21 cellular contexts compared by ENCODE assay signal in the genomic region with DNA sequence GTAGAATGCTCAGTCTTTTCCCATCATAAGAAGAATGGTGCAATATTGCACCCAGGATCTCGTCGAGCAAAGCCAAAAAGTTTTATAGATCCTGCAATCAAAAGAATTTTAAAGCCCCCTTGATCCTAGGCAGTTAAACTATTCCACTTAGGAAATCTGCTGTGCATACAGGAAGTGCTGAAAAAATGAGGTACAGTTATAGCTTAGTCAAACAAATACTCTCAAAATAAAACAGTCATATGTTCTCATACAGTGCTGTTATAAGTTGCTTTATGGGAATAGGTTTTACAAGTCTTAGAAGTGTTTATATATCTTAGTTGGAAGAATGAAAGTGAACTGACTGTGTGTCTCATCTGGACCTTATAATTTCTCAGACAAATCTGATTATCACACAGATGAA.
"Had no signal": no experiment of that assay in that cellular context is flagged by ENCODE, and none has a peak within 500 bp of the region (broad histone marks: within the 10 kb centered on the region; RNA-seq: fewer than 3 reads in every experiment).

No MANE protein-coding gene starts in this region.

- H3K9me3 ChIP-seq: colonic mucosa, esophagus muscularis mucosa, gastroesophageal sphincter, heart left ventricle, left lung, lower lobe of right lung had no signal

- H3K4me1 Mint-ChIP-seq: immature natural killer cell, mesothelial cell of epicardium had no signal

- H3K27me3 ChIP-seq: colonic mucosa, esophagus muscularis mucosa, foreskin keratinocyte, gastroesophageal sphincter, heart left ventricle, hepatocyte, left lung had no signal

- H3K4me3 ChIP-seq: colonic mucosa, esophagus muscularis mucosa, gastroesophageal sphincter, heart left ventricle, hepatocyte, left lung, lower lobe of right lung had no signal

- H3K36me3 ChIP-seq: colonic mucosa, esophagus muscularis mucosa, gastroesophageal sphincter, heart left ventricle, left lung, lower lobe of right lung had no signal

- H3K9me3 Mint-ChIP-seq: dendritic cell treated with granulocyte-macrophage colony-stimulating factor and Interleukin-4, amounts not matched to agents 40 ng/mL and 50 ng/mL, for 4 days; effector memory CD8-positive, alpha-beta T cell; mesothelial cell of epicardium had no signal

- ATAC-seq: effector memory CD8-positive, alpha-beta T cell; foreskin keratinocyte; gastroesophageal sphincter; heart left ventricle; left lung; left ventricle myocardium superior; lower lobe of right lung had no signal

- H3K27ac ChIP-seq: colonic mucosa, esophagus muscularis mucosa, foreskin keratinocyte, gastroesophageal sphincter, heart left ventricle, hepatocyte, left lung, lower lobe of right lung had no signal

- DNase-seq: cerebellar nuclear complex; colonic mucosa; cortex of kidney; effector CD8-positive, alpha-beta T cell; effector memory CD8-positive, alpha-beta T cell; foreskin keratinocyte; heart left ventricle; hypothalamus; immature natural killer cell; islet precursor cell; kidney; kidney glomerular epithelial cell; left lung; left ventricle myocardium superior; lower lobe of right lung; mesenchymal stem cell had no signal

- H3K27me3 Mint-ChIP-seq: dendritic cell treated with granulocyte-macrophage colony-stimulating factor and Interleukin-4, amounts not matched to agents 40 ng/mL and 50 ng/mL, for 4 days; effector memory CD8-positive, alpha-beta T cell had no signal

- H3K4me3 Mint-ChIP-seq: dendritic cell treated with granulocyte-macrophage colony-stimulating factor and Interleukin-4, amounts not matched to agents 40 ng/mL and 50 ng/mL, for 4 days; effector memory CD8-positive, alpha-beta T cell; immature natural killer cell; mesothelial cell of epicardium had no signal

- H3K27ac Mint-ChIP-seq: dendritic cell treated with granulocyte-macrophage colony-stimulating factor and Interleukin-4, amounts not matched to agents 40 ng/mL and 50 ng/mL, for 4 days; effector memory CD8-positive, alpha-beta T cell; immature natural killer cell; mesothelial cell of epicardium had no signal

- H3K36me3 Mint-ChIP-seq: immature natural killer cell, mesothelial cell of epicardium had no signal

- H3K4me1 ChIP-seq: colonic mucosa, esophagus muscularis mucosa, foreskin keratinocyte, gastroesophageal sphincter, left lung, lower lobe of right lung had no signal
